In genomic region chr17:76481091-76481655, GRCh38 we compare ENCODE assay signal across 9 cellular contexts. TPM values are rescaled to one million over a fixed set of nuclear protein-coding genes. Genes with fewer than 3 reads are reported as not detected.
A peak's percentile ranks its signal among the peaks of the same experiment; 100 is the strongest.
DNase-seq lines count a peak whose midpoint lies in the region; ATAC-seq and TF ChIP-seq lines count a peak whose summit lies in the region.
"Had no signal": no experiment of that assay in that cellular context is flagged by ENCODE, and none has a peak within 500 bp of the region (broad histone marks: within the 10 kb centered on the region; RNA-seq: fewer than 3 reads in every experiment).

No MANE protein-coding gene starts in this region.

- TF ChIP-seq CTCF in vagina (IDR thresholded peaks at IDR 0.05) = no peak

- DNase-seq in stimulated activated naive CD8-positive, alpha-beta T cell treated with anti-CD3 and anti-CD28 coated beads, Interleukin-15, amount 100 ng/mL, for 72 hours = no peak
- no peak for DNase-seq in NK-92 treated with Interleukin-12 subunit alpha and Interleukin-12 subunit beta, amount 100 ng/mL, for 24 hours (lab: John Stamatoyannopoulos, UW)
- DNase-seq in NCI-H510A treated with DMSO at 0.1 percent for 48 hours (lab: John Stamatoyannopoulos, UW) (no peak), vagina (ENCODE audit: extremely low spot score in 2 of 2) (no peak), NCI-H2029 treated with DMSO at 0.1 percent for 48 hours (lab: John Stamatoyannopoulos, UW) (no peak)

- peaks cover 22% of the 10 kb centered on the region for H3K4me1 Mint-ChIP-seq in stimulated activated naive CD8-positive, alpha-beta T cell treated with anti-CD3 and anti-CD28 coated beads, Interleukin-15, amount 100 ng/mL, for 72 hours

- H3K27ac ChIP-seq in duodenal mucosa (ENCODE audit: low read depth, low read length) (peak overlapping the region; percentile 42), vagina (no peak overlapping the region)

- peak overlapping the region in 1 of 2 donors; percentile 19 for H3K4me3 Mint-ChIP-seq in stimulated activated naive CD8-positive, alpha-beta T cell treated with anti-CD3 and anti-CD28 coated beads, Interleukin-15, amount 100 ng/mL, for 72 hours

- H3K9me3 ChIP-seq in duodenal mucosa (ENCODE audit: control insufficient read depth in 1 of 2, low read length in 2 of 2) (no peaks in the 10 kb centered on the region), vagina (no peaks in the 10 kb centered on the region)

- H3K36me3 ChIP-seq in duodenal mucosa (ENCODE audit: control insufficient read depth in 1 of 2, insufficient read depth in 2 of 2, low read length in 2 of 2) = peaks cover 3 to 7% of the 10 kb centered on the region in 2 donors
- H3K36me3 ChIP-seq in vagina = peaks cover 0 to 4% of the 10 kb centered on the region in 2 donors

- H3K4me3 ChIP-seq in duodenal mucosa (ENCODE audit: low read depth in 1 of 2, low read length in 2 of 2) = no peak overlapping the region
- H3K4me3 ChIP-seq in vagina = no peak overlapping the region

- no peak overlapping the region for H3K27ac Mint-ChIP-seq in stimulated activated naive CD8-positive, alpha-beta T cell treated with anti-CD3 and anti-CD28 coated beads, Interleukin-15, amount 100 ng/mL, for 72 hours

- H3K27me3 Mint-ChIP-seq in stimulated activated naive CD8-positive, alpha-beta T cell treated with anti-CD3 and anti-CD28 coated beads, Interleukin-15, amount 100 ng/mL, for 72 hours = no peaks in the 10 kb centered on the region

- TF ChIP-seq POLR2A in vagina (IDR thresholded peaks at IDR 0.05) = no peak

- H3K4me1 ChIP-seq in duodenal mucosa (ENCODE audit: control insufficient read depth in 1 of 2, insufficient read depth in 2 of 2, low read length in 2 of 2) (no peaks in the 10 kb centered on the region), vagina (no peaks in the 10 kb centered on the region)

- intact Hi-C loops in vagina (cut with DNase I) = no loop called here

- ATAC-seq in GM19372 (IDR thresholded peaks at IDR 0.05; ENCODE audit: low read depth, unreplicated experiment) (peak; percentile 48), HG03175 (IDR thresholded peaks at IDR 0.05; ENCODE audit: unreplicated experiment) (peak; percentile 55)
- peak; percentile 69 for ATAC-seq in stimulated activated naive CD8-positive, alpha-beta T cell treated with anti-CD3 and anti-CD28 coated beads, Interleukin-15, amount 100 ng/mL, for 72 hours

- no peak overlapping the region for H3K9ac ChIP-seq in duodenal mucosa (ENCODE audit: low read depth in 1 of 2, low read length in 2 of 2)

- H3K9me3 Mint-ChIP-seq in stimulated activated naive CD8-positive, alpha-beta T cell treated with anti-CD3 and anti-CD28 coated beads, Interleukin-15, amount 100 ng/mL, for 72 hours = no peaks in the 10 kb centered on the region

- H3K27me3 ChIP-seq in duodenal mucosa (ENCODE audit: control insufficient read depth in 1 of 2, insufficient read depth in 2 of 2, low read length in 2 of 2) = no peaks in the 10 kb centered on the region
- no peaks in the 10 kb centered on the region for H3K27me3 ChIP-seq in vagina

RNA-seq across cellular contexts. Expression of gene AANAT, which starts 13.8 kb away (rescaled TPM):
- total RNA-seq in vagina = not detected
- total RNA-seq: SK-MEL-5 had no signal

RNA-seq across cellular contexts. Expression of gene RHBDF2, which starts 20.1 kb away (rescaled TPM):
- total RNA-seq in vagina = 34.6 TPM

RNA-seq across cellular contexts. Expression of gene UBE2O, which starts 28.2 kb away (rescaled TPM):
- 29.7 TPM for total RNA-seq in vagina

RNA-seq across cellular contexts. Expression of gene CYGB, which starts 56.3 kb away (rescaled TPM):
- total RNA-seq in vagina = 30.0 TPM

RNA-seq across cellular contexts. Expression of gene PRCD, which starts 58.7 kb away (rescaled TPM):
- total RNA-seq in vagina = 21.4 TPM
